9 cellular contexts compared by ENCODE assay signal in the genomic region with DNA sequence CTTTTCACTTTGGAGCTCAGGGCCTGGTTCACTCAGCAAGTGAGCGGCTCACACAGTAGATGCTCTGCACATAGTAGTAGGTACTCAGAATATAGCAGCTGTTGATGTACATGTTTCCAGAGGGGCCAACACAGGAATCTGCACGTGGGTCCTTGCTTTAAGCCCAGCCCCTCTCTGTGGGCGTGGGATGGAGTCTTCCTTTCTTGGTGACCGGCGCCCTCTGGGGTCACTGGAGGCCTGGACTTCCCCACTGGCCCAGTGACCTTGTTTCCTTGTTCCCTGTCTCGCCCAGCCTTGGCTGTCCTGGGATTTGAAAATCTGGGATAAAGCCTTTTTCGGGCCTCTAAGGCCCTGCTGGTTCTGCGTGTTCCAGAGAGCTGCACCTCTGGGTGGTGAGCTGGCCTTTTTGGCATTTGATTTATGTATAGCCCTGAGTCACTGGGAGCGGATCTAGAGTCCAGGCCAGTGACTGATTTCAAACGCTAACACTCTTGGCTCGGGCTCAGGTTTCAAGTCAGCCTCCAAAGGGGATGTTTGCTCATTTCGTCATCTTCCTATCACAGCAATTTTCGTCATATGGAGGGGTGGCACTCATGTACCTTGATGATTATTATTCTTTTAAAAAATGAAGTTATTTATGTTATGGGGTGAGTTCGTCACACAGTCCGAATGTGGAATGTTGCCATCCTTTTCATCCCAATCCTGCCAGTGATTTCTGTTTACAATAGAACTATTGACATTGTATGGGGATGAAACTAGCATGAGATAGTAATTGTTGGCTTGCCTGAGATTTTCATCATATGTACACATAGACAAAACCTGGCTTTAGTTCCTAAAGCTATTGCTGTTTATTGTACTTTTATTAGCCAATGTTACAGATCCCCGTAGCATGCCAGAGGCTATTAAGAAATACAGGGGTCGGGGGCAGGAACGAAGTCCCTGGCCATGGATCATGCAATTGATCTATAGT.
DNase-seq lines count a peak whose midpoint lies in the region; ATAC-seq, FAIRE-seq and TF ChIP-seq lines count a peak whose summit lies in the region.
"Had no signal": no experiment of that assay in that cellular context is flagged by ENCODE, and none has a peak within 500 bp of the region (broad histone marks: within the 10 kb centered on the region; RNA-seq: fewer than 3 reads in every experiment).

No MANE protein-coding gene starts in this region.

- H3K4me3 Mint-ChIP-seq in endodermal cell, result no peak overlapping the region
- H3K4me3 Mint-ChIP-seq: B cell had no signal

- H3K36me3 ChIP-seq in Panc1 (ENCODE audit: control insufficient read depth, insufficient read depth, low read length) (no peaks in the 10 kb centered on the region), endodermal cell (ENCODE audit: control insufficient read depth, insufficient read depth, low read length) (no peaks in the 10 kb centered on the region), mesenchymal stem cell (ENCODE audit: control insufficient read depth in 1 of 2, insufficient read depth in 2 of 2, low read depth in 1 of 2, low read length in 2 of 2) (peaks cover 0 to 9% of the 10 kb centered on the region in 2 experiments)

- H3K9ac ChIP-seq in endodermal cell (ENCODE audit: extremely low read depth, low read length, poor library complexity, severe bottlenecking) (peak overlapping the region; percentile 25), mesenchymal stem cell (ENCODE audit: low read length) (peak overlapping the region; percentile 92)

- TSS peak; percentile 95 for BruUV-seq in Panc1 (replicated peaks; lab: Mats Ljungman, UMichigan)

- H3K27ac ChIP-seq in Panc1 (ENCODE audit: low read length) (peak overlapping the region; percentile 89), endodermal cell (ENCODE audit: low read depth, low read length) (peak overlapping the region; percentile 59), mesenchymal stem cell (ENCODE audit: low read length, poor library complexity, severe bottlenecking) (peak overlapping the region; percentile 97)

- peaks cover 46% of the 10 kb centered on the region for H3K79me1 ChIP-seq in mesenchymal stem cell (replicated peaks; ENCODE audit: low read length, poor library complexity, severe bottlenecking)

- H3K4me1 ChIP-seq in Panc1 (ENCODE audit: control insufficient read depth, insufficient read depth, low read length) (peaks cover 65% of the 10 kb centered on the region), endodermal cell (ENCODE audit: control insufficient read depth, insufficient read depth, low read length) (peaks cover 18% of the 10 kb centered on the region), mesenchymal stem cell (ENCODE audit: control insufficient read depth, insufficient read depth, low read depth, low read length) (peaks cover 28% of the 10 kb centered on the region)

- peak overlapping the region; percentile 30 for H3K4me2 ChIP-seq in mesenchymal stem cell (ENCODE audit: low read length, poor library complexity, severe bottlenecking)

- peak overlapping the region; percentile 12 to 26 for H3K4me3 ChIP-seq in Panc1 (ENCODE audit: low read depth in 2 of 2, low read length in 2 of 2)
- no peak overlapping the region for H3K4me3 ChIP-seq in endodermal cell (ENCODE audit: low read length)
- H3K4me3 ChIP-seq in mesenchymal stem cell (ENCODE audit: insufficient read depth in 1 of 2, low read depth in 1 of 2, low read length in 2 of 2), result peak overlapping the region in 1 of 2 experiments; percentile 62

- H3K4ac ChIP-seq in mesenchymal stem cell (ENCODE audit: low read depth in 1 of 2, low read length in 2 of 2), result peak overlapping the region in 1 of 2 experiments; percentile 29

- H3K9me3 Mint-ChIP-seq in endodermal cell, result no peaks in the 10 kb centered on the region

- peaks cover 5% of the 10 kb centered on the region for H3K36me3 Mint-ChIP-seq in endodermal cell (ENCODE audit: low read depth)

- peaks cover 42% of the 10 kb centered on the region for H3K4me1 Mint-ChIP-seq in endodermal cell

- peak overlapping the region; percentile 40 for H2AK5ac ChIP-seq in mesenchymal stem cell (ENCODE audit: low read length, severe bottlenecking)

- peak; percentile 20 for FAIRE-seq in urothelium cell line (lab: Jason Lieb, UNC)

- in situ Hi-C loops in Panc1 (cut with HindIII; ENCODE audit: low pct_unique_long_range_greater_than_20kb, low sequenced_read_pairs), result no loop called here

- peak overlapping the region; percentile 6 to 94 for H2BK12ac ChIP-seq in mesenchymal stem cell (ENCODE audit: low read length in 2 of 2)

- POLR2A ChIA-PET in Panc1 (lab: Charles Lee), result interaction anchor here (0.5 to 0.7 kb wide), 3 partner anchors 15 to 92 kb away, joined by 4 to 7 read pairs (median 5); no protein-coding TSS in a partner anchor

- peak overlapping the region; percentile 40 to 84 for H3K18ac ChIP-seq in mesenchymal stem cell (ENCODE audit: low read depth in 1 of 2, low read length in 2 of 2)

- peak overlapping the region; percentile 89 for H4K8ac ChIP-seq in mesenchymal stem cell (ENCODE audit: low read length)

- CTCF ChIA-PET in Panc1 (lab: Charles Lee), result no interaction called here

- peak overlapping the region; percentile 70 for H2BK15ac ChIP-seq in mesenchymal stem cell (ENCODE audit: low read depth, poor library complexity, severe bottlenecking)

- no peak for TF ChIP-seq CTCF in Panc1 (IDR thresholded peaks at IDR 0.05)
- peak; percentile 56 for TF ChIP-seq CTCF in endodermal cell (conservative IDR thresholded peaks at IDR 0.05)

- H4K91ac ChIP-seq in mesenchymal stem cell (ENCODE audit: low read length), result peak overlapping the region; percentile 62

- no peak overlapping the region for H2AFZ ChIP-seq in mesenchymal stem cell (ENCODE audit: low read depth, low read length)

- intact Hi-C loops in Panc1 (cut with micrococcal nuclease; ENCODE audit: unreplicated experiment), result no loop called here

- no peak overlapping the region for H3K14ac ChIP-seq in mesenchymal stem cell (ENCODE audit: low read length in 2 of 2)

- peak overlapping the region in 1 of 2 experiments; percentile 79 for H3K23ac ChIP-seq in mesenchymal stem cell (ENCODE audit: low read length in 2 of 2)

- peak; percentile 91 for ATAC-seq in Panc1
- no peak for ATAC-seq in HG03097 (IDR thresholded peaks at IDR 0.05; ENCODE audit: low FRiP score, unreplicated experiment)

- WGBS in endodermal cell (ENCODE audit: insufficient coverage in 1 of 2, insufficient read length in 1 of 2), 2 experiments, result 62 to 81% methylated on average over 7 to 18 of the region's 18 CpGs
- 5% methylated on average over 12 of the region's 18 CpGs for WGBS in mesenchymal stem cell

- DNase-seq in NCI-H82 (lab: John Stamatoyannopoulos, UW) (peak; percentile 23), NCI-H82 treated with DMSO at 0.1 percent for 48 hours (lab: John Stamatoyannopoulos, UW; ENCODE audit: unreplicated experiment) (no peak), Panc1 (ENCODE audit: low read depth, low spot score) (peak; percentile 100), endodermal cell (peak; percentile 80), mesenchymal stem cell (peak; percentile 100), urothelium cell line (ENCODE audit: low spot score) (peak; percentile 99)
- DNase-seq in activated CD4-positive, alpha-beta T cell treated with anti-CD3 and anti-CD28 coated beads for 48 hours, result no peak

- H2BK120ac ChIP-seq in mesenchymal stem cell (ENCODE audit: low read depth, low read length), result peak overlapping the region; percentile 50

- no peaks in the 10 kb centered on the region for H3K27me3 Mint-ChIP-seq in endodermal cell (ENCODE audit: insufficient read depth)
- H3K27me3 Mint-ChIP-seq: B cell had no signal

- H3K27ac Mint-ChIP-seq in endodermal cell, result peak overlapping the region; percentile 85
- H3K27ac Mint-ChIP-seq: B cell had no signal

- H3K9me3 ChIP-seq in Panc1 (ENCODE audit: control insufficient read depth, insufficient read depth, low read depth, low read length), result no peaks in the 10 kb centered on the region
- no peaks in the 10 kb centered on the region for H3K9me3 ChIP-seq in endodermal cell (ENCODE audit: control insufficient read depth, low read length)
- no peaks in the 10 kb centered on the region for H3K9me3 ChIP-seq in mesenchymal stem cell (ENCODE audit: control insufficient read depth, low read length)

- H2BK5ac ChIP-seq in mesenchymal stem cell (ENCODE audit: low read depth, low read length, poor library complexity, severe bottlenecking), result peak overlapping the region; percentile 61

- H3K27me3 ChIP-seq in Panc1 (ENCODE audit: control insufficient read depth, insufficient read depth, low read length) (no peaks in the 10 kb centered on the region), endodermal cell (ENCODE audit: control insufficient read depth, insufficient read depth, low read length, poor library complexity, severe bottlenecking) (no peaks in the 10 kb centered on the region), mesenchymal stem cell (ENCODE audit: control insufficient read depth in 1 of 2, insufficient read depth in 1 of 2, low read length in 2 of 2) (no peaks in the 10 kb centered on the region)

Comparison
In these comparisons a context has a peak if more than half of its experiments do, and no peak if none do; other contexts are left out.
1. DNase-seq: peak in NCI-H82 (single experiment), Panc1 (single experiment), endodermal cell (single experiment), mesenchymal stem cell (single experiment) and urothelium cell line (single experiment); none in NCI-H82 treated with DMSO at 0.1 percent for 48 hours (single experiment) and activated CD4-positive, alpha-beta T cell treated with anti-CD3 and anti-CD28 coated beads for 48 hours (single experiment).
2. Peak in every context shown above with its lines, with median percentiles within 50 percentile points of each other: H3K27ac ChIP-seq.